ENCODE assay signal across 15 cellular contexts in the genomic region with DNA sequence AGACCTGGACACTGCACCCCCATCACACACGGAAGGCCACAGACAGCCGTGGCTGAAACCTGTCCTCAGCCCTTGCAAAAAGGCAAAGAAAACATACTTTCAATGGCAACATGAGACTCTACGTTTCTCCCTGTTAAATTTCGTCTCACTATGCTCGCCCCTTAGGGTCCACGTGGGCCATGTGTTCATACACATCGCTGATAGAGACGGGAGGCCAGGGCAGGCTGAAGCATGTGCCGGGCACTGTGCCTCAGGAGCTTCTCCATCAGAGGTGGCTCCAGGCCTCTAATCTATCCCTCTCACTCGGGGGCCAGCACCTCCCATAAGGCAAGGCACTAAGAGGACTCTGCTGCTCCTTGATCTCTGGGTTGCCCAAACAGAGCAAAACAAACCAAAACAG. TPM values are rescaled to one million over a fixed set of nuclear protein-coding genes. Genes with fewer than 3 reads are reported as not detected.
DNase-seq lines count a peak whose midpoint lies in the region; ATAC-seq, FAIRE-seq and TF ChIP-seq lines count a peak whose summit lies in the region.
"Had no signal": no experiment of that assay in that cellular context is flagged by ENCODE, and none has a peak within 500 bp of the region (broad histone marks: within the 10 kb centered on the region; RNA-seq: fewer than 3 reads in every experiment).

No MANE protein-coding gene starts in this region.

- no peak overlapping the region for H3K4me2 ChIP-seq in HepG2 (ENCODE audit: low read depth, low read length)
- H3K4me2 ChIP-seq: BLaER1 had no signal

- peak overlapping the region; percentile 34 to 46 for H3K27ac ChIP-seq in ascending aorta
- H3K27ac ChIP-seq in HepG2 (ENCODE audit: extremely low read length, insufficient read depth, low read length): no peak overlapping the region
- H3K27ac ChIP-seq in spleen: no peak overlapping the region
- H3K27ac ChIP-seq: BLaER1 had no signal

- no peak overlapping the region for H2AFZ ChIP-seq in HepG2 (ENCODE audit: low read length)
- H2AFZ ChIP-seq: GM23248 had no signal

- DNase-seq in Caco-2 (no peak), ascending aorta (ENCODE audit: low spot score in 2 of 2) (no peak), HepG2 (ENCODE audit: low spot score) (no peak), spleen (peak; percentile 55), inferior parietal cortex (ENCODE audit: extremely low spot score) (no peak)
- DNase-seq: 8988T; AML-193; CD8-positive, alpha-beta memory T cell; DMS 273 treated with DMSO at 0.1 percent for 48 hours; GM23248 had no signal

- no peak overlapping the region for H3K9ac ChIP-seq in HepG2 (ENCODE audit: insufficient read depth, low read depth, low read length)
- H3K9ac ChIP-seq: BLaER1, GM23248 had no signal

- no peaks in the 10 kb centered on the region for H3K4me1 Mint-ChIP-seq in Caco-2 (ENCODE audit: low read depth, unreplicated experiment)

- H3K4me1 ChIP-seq in Caco-2 (no peaks in the 10 kb centered on the region), ascending aorta (peaks cover 29 to 84% of the 10 kb centered on the region in 2 donors), HepG2 (ENCODE audit: insufficient read depth, low read length) (no peaks in the 10 kb centered on the region), spleen (peaks cover 0 to 25% (median 8%) of the 10 kb centered on the region in 6 donors)

- ATAC-seq in HepG2 (no peak), HG03108 (IDR thresholded peaks at IDR 0.05; ENCODE audit: unreplicated experiment) (no peak), HG03025 (IDR thresholded peaks at IDR 0.05; ENCODE audit: low FRiP score, unreplicated experiment) (no peak)
- ATAC-seq: HCT116 had no signal

- H3K4me3 ChIP-seq in Caco-2 (ENCODE audit: low read depth, low read length) (no peak overlapping the region), ascending aorta (peak overlapping the region in 1 of 2 donors; percentile 38), HepG2 (replicated peaks in 1 of 3; ENCODE audit: insufficient read depth in 1 of 3, low read depth in 2 of 3, low read length in 3 of 3) (no peak overlapping the region), spleen (no peak overlapping the region)
- H3K4me3 ChIP-seq: BLaER1, GM23248 had no signal

- no peak for TF ChIP-seq EP300 in HepG2 (IDR thresholded peaks at IDR 0.05; ENCODE audit: low read depth in 2 of 2, low read length in 2 of 2)
- no peak for TF ChIP-seq EP300 in HepG2 (CRISPR knock-in tag; IDR thresholded peaks at IDR 0.05; ENCODE audit: borderline replicate concordance)

- no peaks in the 10 kb centered on the region for H3K27me3 Mint-ChIP-seq in Caco-2 (ENCODE audit: insufficient read depth, unreplicated experiment)

- TF ChIP-seq CTCF in Caco-2 (IDR thresholded peaks at IDR 0.05; ENCODE audit: insufficient read depth in 1 of 2, low read depth in 1 of 2, low read length in 1 of 2, severe bottlenecking in 1 of 2, unreplicated experiment in 1 of 2) (no peak), ascending aorta (IDR thresholded peaks at IDR 0.05) (no peak), HepG2 (CRISPR knock-in tag; IDR thresholded peaks at IDR 0.05) (no peak), spleen (IDR thresholded peaks at IDR 0.05 in 8 of 11, conservative IDR thresholded peaks at IDR 0.05 in 3 of 11) (no peak)

- WGBS in HepG2 (ENCODE audit: low lambda C conversion rate): 95% methylated on average over 10 of the region's 10 CpGs
- WGBS in spleen, 5 donors: 88 to 95% (median 93%) methylated on average over 10 of the region's 10 CpGs

- no peak for TF ChIP-seq RAD21 in HepG2 (CRISPR knock-in tag; IDR thresholded peaks at IDR 0.05)

- BruUV-seq in Caco-2 (replicated peaks; lab: Mats Ljungman, UMichigan): no TSS peak
- no TSS peak for BruUV-seq in HepG2 (replicated peaks; lab: Mats Ljungman, UMichigan)

- CTCF ChIA-PET in Caco-2 (lab: Charles Lee) (no interaction called here), HepG2 (lab: Yijun Ruan, JAX; ENCODE audit: low intra/inter-chr PET ratio, low total read pairs) (no interaction called here)

- peak overlapping the region; percentile 9 for H3K27ac Mint-ChIP-seq in Caco-2 (ENCODE audit: unreplicated experiment)
- H3K27ac Mint-ChIP-seq: CD8-positive, alpha-beta memory T cell had no signal

- intact Hi-C loops in Caco-2 (cut with micrococcal nuclease; ENCODE audit: unreplicated experiment): loop anchor here (5.0 kb wide), 2 partner anchors 212 to 277 kb away; partner anchors contain the start of gene SLC22A23
- intact Hi-C loops in ascending aorta (cut with DNase I): loop anchor here (5.0 to 10.0 kb wide), 3 partner anchors 277 to 619 kb away; partner anchors contain the start of genes BPHL and SLC22A23
- intact Hi-C loops in HepG2 (cut with micrococcal nuclease; ENCODE audit: unreplicated experiment): loop anchor here (5.0 kb wide), 3 partner anchors 222 to 322 kb away; partner anchors contain the start of gene SLC22A23
- intact Hi-C loops in spleen (cut with DNase I; ENCODE audit: low total_unique reads): loop anchor here (5.0 kb wide), 1 partner anchor 457 kb away; no protein-coding TSS in a partner anchor

- H3K9me3 Mint-ChIP-seq in Caco-2 (ENCODE audit: unreplicated experiment): peaks cover 13% of the 10 kb centered on the region
- H3K9me3 Mint-ChIP-seq: CD8-positive, alpha-beta memory T cell had no signal

- POLR2A ChIA-PET in Caco-2 (lab: Charles Lee) (no interaction called here), HepG2 (lab: Yijun Ruan, JAX) (no interaction called here)

- peaks cover 51% of the 10 kb centered on the region for H3K79me2 ChIP-seq in HepG2 (ENCODE audit: insufficient read depth, low read length)

- TF ChIP-seq POLR2A in HepG2 (IDR thresholded peaks at IDR 0.05; ENCODE audit: insufficient read depth in 1 of 2, low read depth in 2 of 2, low read length in 2 of 2) (no peak), spleen (IDR thresholded peaks at IDR 0.05) (no peak)

- no peak for FAIRE-seq in HepG2 (lab: Jason Lieb, UNC)
- FAIRE-seq: H54 had no signal

- H3K36me3 ChIP-seq in Caco-2 (ENCODE audit: control insufficient read depth, insufficient read depth, low read length): peaks cover 7% of the 10 kb centered on the region
- H3K36me3 ChIP-seq in ascending aorta: peaks cover 86 to 91% of the 10 kb centered on the region in 2 donors
- H3K36me3 ChIP-seq in HepG2 (replicated peaks in 1 of 2; ENCODE audit: control insufficient read depth in 1 of 2, insufficient read depth in 2 of 2, low read length in 2 of 2): peaks cover 49 to 97% of the 10 kb centered on the region in 2 experiments
- H3K36me3 ChIP-seq in spleen: peaks cover 0 to 91% (median 33%) of the 10 kb centered on the region in 6 donors

- H3K27me3 ChIP-seq in Caco-2 (replicated peaks; ENCODE audit: control insufficient read depth, insufficient read depth, low read length) (no peaks in the 10 kb centered on the region), ascending aorta (no peaks in the 10 kb centered on the region), HepG2 (ENCODE audit: control insufficient read depth in 1 of 2, insufficient read depth in 2 of 2, low read length in 2 of 2) (no peaks in the 10 kb centered on the region), spleen (replicated peaks in 1 of 7) (no peaks in the 10 kb centered on the region)
- H3K27me3 ChIP-seq: BLaER1 had no signal

- peaks cover 54% of the 10 kb centered on the region; the same call in 1 of the 2 replicates for H4K20me1 ChIP-seq in HepG2 (ENCODE audit: insufficient read depth, low read length)

- H3K9me3 ChIP-seq in Caco-2 (no peaks in the 10 kb centered on the region), ascending aorta (no peaks in the 10 kb centered on the region), HepG2 (ENCODE audit: low read length) (peaks cover 6% of the 10 kb centered on the region; the same call in 1 of the 2 replicates), spleen (peaks cover 0 to 7% (median 2%) of the 10 kb centered on the region in 8 donors)

- H3K36me3 Mint-ChIP-seq in Caco-2 (ENCODE audit: insufficient read depth, unreplicated experiment): peaks cover 72% of the 10 kb centered on the region
- H3K36me3 Mint-ChIP-seq: CD8-positive, alpha-beta memory T cell had no signal

- in situ Hi-C loops in HepG2 (cut with HindIII; ENCODE audit: extremely low pct_ligation_motif_present, low pct_unique_long_range_greater_than_20kb): loop anchor here (5.0 to 10.0 kb wide), 2 partner anchors 279 to 452 kb away; partner anchors contain the start of gene SLC22A23

- no peak overlapping the region for H3K4me3 Mint-ChIP-seq in Caco-2 (ENCODE audit: unreplicated experiment)
- H3K4me3 Mint-ChIP-seq: CD8-positive, alpha-beta memory T cell had no signal

TF ChIP-seq in HepG2, 621 proteins besides CTCF, POLR2A, EP300 and RAD21 (continues in another document):
- TF ChIP-seq TAF15 (IDR thresholded peaks at IDR 0.05; ENCODE audit: low read depth, low read length, poor library complexity, severe bottlenecking): no peak

RNA-seq across cellular contexts. Expression of gene PXDC1, which starts 17.5 kb away (rescaled TPM):
- 36.9 and 42.9 TPM in 2 replicates for total RNA-seq in Caco-2 (2022)
- 310 TPM for total RNA-seq in ascending aorta
- total RNA-seq in HepG2 (2016; rRNA removed; fragmentation: Illumina TruSeq; extraction: Trizol): 28.6 and 32.4 TPM in 2 replicates
- total RNA-seq in HepG2 (2016; cell fraction: cytosol; rRNA removed; fragmentation: Illumina TruSeq; extraction: Trizol; ENCODE audit: low read depth): 21.2 and 24.5 TPM in 2 replicates
- total RNA-seq in HepG2 (2016; cell fraction: insoluble cytoplasmic fraction; rRNA removed; fragmentation: Illumina TruSeq; extraction: Trizol): 22.4 and 30.7 TPM in 2 replicates
- total RNA-seq in HepG2 (2016; cell fraction: membrane; rRNA removed; fragmentation: Illumina TruSeq; extraction: Trizol): 51.6 and 61.1 TPM in 2 replicates
- total RNA-seq in HepG2 (2016; cell fraction: nucleus; rRNA removed; fragmentation: Illumina TruSeq; extraction: Trizol): 21.9 and 23.1 TPM in 2 replicates
- polyA plus RNA-seq in HepG2 (2011; rRNA removed): 34.7 and 36.2 TPM in 2 replicates
- 22.9 and 28.7 TPM in 2 replicates for polyA plus RNA-seq in HepG2 (2011; cell fraction: cytosol; rRNA removed)
- 25.6 and 30.8 TPM in 2 replicates for polyA plus RNA-seq in HepG2 (2011; cell fraction: nucleus; rRNA removed)
- 41.2 and 50.7 TPM in 2 replicates for polyA plus RNA-seq in HepG2 (2012)
- polyA plus RNA-seq in HepG2 (2016; cell fraction: cytosol; fragmentation: Illumina TruSeq; extraction: Trizol; ENCODE audit: low read depth): 23.8 and 29.3 TPM in 2 replicates
- polyA plus RNA-seq in HepG2 (2016; cell fraction: insoluble cytoplasmic fraction; fragmentation: Illumina TruSeq; extraction: Trizol; ENCODE audit: low read depth): 31.8 and 38.3 TPM in 2 replicates
- polyA plus RNA-seq in HepG2 (2016; cell fraction: membrane; fragmentation: Illumina TruSeq; extraction: Trizol; ENCODE audit: low read depth): 53.7 and 59.4 TPM in 2 replicates
- 39.1 and 43.2 TPM in 2 replicates for polyA plus RNA-seq in HepG2 (2016; cell fraction: nucleus; fragmentation: Illumina TruSeq; extraction: Trizol; ENCODE audit: insufficient read depth, low read depth)
- 3.0 and 49.7 TPM in 2 replicates for polyA minus RNA-seq in HepG2 (2011; rRNA and poly(A)+ RNA removed; ENCODE audit: low replicate concordance)
- 24.8 and 27.3 TPM in 2 replicates for polyA minus RNA-seq in HepG2 (2011; cell fraction: cytosol; rRNA and poly(A)+ RNA removed)
- 11.2 and 12.4 TPM in 2 replicates for polyA minus RNA-seq in HepG2 (2011; cell fraction: nucleus; rRNA and poly(A)+ RNA removed)
- 10 to 100 TPM; 21.1 to 51.5 (median 32.3) TPM for total RNA-seq in spleen
- polyA plus RNA-seq in spleen: 10 to 100 TPM; 17.7 to 40.1 (median 18.2) TPM
- polyA plus RNA-seq: CD8-positive, alpha-beta memory T cell had no signal

Comparison
In these comparisons a context has a peak if more than half of its experiments do, and no peak if none do; other contexts are left out.
1. H3K27ac ChIP-seq: peak in ascending aorta (2 of 2); none in HepG2 (single experiment) and spleen (0 of 8).